In the genomic region with DNA sequence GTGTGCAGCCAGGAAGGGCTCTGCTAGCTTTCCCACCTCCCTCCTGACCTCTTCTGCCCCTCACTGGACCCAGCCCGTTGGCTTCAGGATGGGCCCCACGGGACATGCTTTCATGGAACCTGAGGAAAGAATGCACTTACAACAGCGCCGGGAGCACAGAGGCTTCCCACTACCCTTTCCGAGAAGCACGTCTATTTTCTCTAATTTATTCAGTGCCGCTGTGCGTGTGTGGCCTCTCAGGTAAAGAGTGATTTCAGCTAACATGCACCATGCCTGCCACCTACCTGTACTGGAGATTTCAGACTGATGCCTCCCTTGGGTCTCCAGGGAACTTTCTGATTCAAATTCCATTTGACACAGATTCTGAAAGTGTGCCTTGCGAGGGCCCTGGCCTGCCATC, we compare ENCODE assay signal across 27 cellular contexts.
DNase-seq lines count a peak whose midpoint lies in the region; ATAC-seq and TF ChIP-seq lines count a peak whose summit lies in the region.
"Had no signal": no experiment of that assay in that cellular context is flagged by ENCODE, and none has a peak within 500 bp of the region (broad histone marks: within the 10 kb centered on the region; RNA-seq: fewer than 3 reads in every experiment).

No MANE protein-coding gene starts in this region.

- no peaks in the 10 kb centered on the region for H3K36me3 Mint-ChIP-seq in activated CD4-positive, alpha-beta T cell treated with anti-CD3 and anti-CD28 coated beads, Interleukin-2, amount 10 ng/mL, durations not matched to agents 7 days and 5 days (ENCODE audit: low read depth)
- no peaks in the 10 kb centered on the region for H3K36me3 Mint-ChIP-seq in activated CD4-positive, alpha-beta T cell treated with anti-CD3 and anti-CD28 coated beads for 36 hours (ENCODE audit: low read depth)
- H3K36me3 Mint-ChIP-seq: CD8-positive, alpha-beta memory T cell had no signal

- POLR2A ChIA-PET in activated CD4-positive, alpha-beta T cell treated with anti-CD3 and anti-CD28 coated beads, Interleukin-2, amount 10 ng/mL, durations not matched to agents 7 days and 5 days (lab: Charles Lee) = no interaction called here
- POLR2A ChIA-PET in activated CD4-positive, alpha-beta T cell treated with anti-CD3 and anti-CD28 coated beads for 36 hours (lab: Charles Lee) = no interaction called here

- H3K9me3 ChIP-seq in esophagus muscularis mucosa = peaks cover 0 to 3% (median 0%) of the 10 kb centered on the region in 4 donors
- H3K9me3 ChIP-seq: SJCRH30 had no signal

- H3K27me3 Mint-ChIP-seq in activated CD4-positive, alpha-beta T cell treated with anti-CD3 and anti-CD28 coated beads, Interleukin-2, amount 10 ng/mL, durations not matched to agents 7 days and 5 days = no peaks in the 10 kb centered on the region
- peaks cover 14% of the 10 kb centered on the region for H3K27me3 Mint-ChIP-seq in activated CD4-positive, alpha-beta T cell treated with anti-CD3 and anti-CD28 coated beads for 36 hours

- H3K4me1 ChIP-seq in esophagus muscularis mucosa = peaks cover 0 to 18% (median 4%) of the 10 kb centered on the region in 4 donors
- H3K4me1 ChIP-seq: SJCRH30 had no signal

- no peak overlapping the region for H3K27ac ChIP-seq in esophagus muscularis mucosa (replicated peaks in 1 of 4)
- H3K27ac ChIP-seq: 22Rv1, C4-2B, PC-9, SJCRH30 had no signal

- no peaks in the 10 kb centered on the region for H3K9me3 Mint-ChIP-seq in activated CD4-positive, alpha-beta T cell treated with anti-CD3 and anti-CD28 coated beads, Interleukin-2, amount 10 ng/mL, durations not matched to agents 7 days and 5 days
- no peaks in the 10 kb centered on the region for H3K9me3 Mint-ChIP-seq in activated CD4-positive, alpha-beta T cell treated with anti-CD3 and anti-CD28 coated beads for 36 hours (ENCODE audit: low read depth)

- TF ChIP-seq CTCF in esophagus muscularis mucosa (IDR thresholded peaks at IDR 0.05) = no peak

- ATAC-seq in activated CD4-positive, alpha-beta T cell treated with anti-CD3 and anti-CD28 coated beads for 36 hours = no peak
- no peak for ATAC-seq in HG02884 (IDR thresholded peaks at IDR 0.05; ENCODE audit: unreplicated experiment)
- ATAC-seq: Right ventricle myocardium inferior had no signal

- WGBS in esophagus muscularis mucosa = 86% methylated on average over 9 of the region's 9 CpGs

- H3K4me3 ChIP-seq in esophagus muscularis mucosa = no peak overlapping the region
- H3K4me3 ChIP-seq: PC-9, SJCRH30 had no signal

- no peak for TF ChIP-seq POLR2A in esophagus muscularis mucosa (IDR thresholded peaks at IDR 0.05; ENCODE audit: low read depth)

- TF ChIP-seq EP300 in esophagus muscularis mucosa (IDR thresholded peaks at IDR 0.05) = no peak

- intact Hi-C loops in activated CD4-positive, alpha-beta T cell treated with anti-CD3 and anti-CD28 coated beads for 36 hours (cut with DNase I, micrococcal nuclease) = no loop called here
- intact Hi-C loops in esophagus muscularis mucosa (cut with DNase I) = no loop called here

- peak; percentile 1 for DNase-seq in activated CD4-positive, alpha-beta T cell treated with anti-CD3 and anti-CD28 coated beads, Interleukin-2, amount 10 ng/mL, durations not matched to agents 7 days and 5 days
- no peak for DNase-seq in activated CD4-positive, alpha-beta T cell treated with anti-CD3 and anti-CD28 coated beads for 36 hours
- DNase-seq in esophagus muscularis mucosa (ENCODE audit: extremely low spot score) (peak; percentile 80), mucosa of gallbladder (ENCODE audit: low spot score) (peak; percentile 5), ureter (ENCODE audit: low spot score) (peak; percentile 28), HT-29 (ENCODE audit: low spot score) (no peak), dedifferentiated amniotic fluid mesenchymal stem cell (ENCODE audit: extremely low spot score) (no peak)
- DNase-seq: CD8-positive, alpha-beta memory T cell; DMS79; EL; GDM1; GOT3; HCEC 1CT; KBM-7; NCI-H1105; NCI-H1436 treated with DMSO at 0.1 percent for 48 hours; NCI-H187 treated with DMSO at 0.1 percent for 48 hours; NCI-H446 treated with DMSO at 0.1 percent for 48 hours; NCI-H526; NK-92 treated with Interleukin-12 subunit alpha and Interleukin-12 subunit beta, amount 100 ng/mL, for 24 hours; PC-9; SJCRH30 had no signal

- no peak overlapping the region for H3K27ac Mint-ChIP-seq in activated CD4-positive, alpha-beta T cell treated with anti-CD3 and anti-CD28 coated beads, Interleukin-2, amount 10 ng/mL, durations not matched to agents 7 days and 5 days
- no peak overlapping the region for H3K27ac Mint-ChIP-seq in activated CD4-positive, alpha-beta T cell treated with anti-CD3 and anti-CD28 coated beads for 36 hours
- H3K27ac Mint-ChIP-seq: B cell; CD8-positive, alpha-beta memory T cell had no signal

- no peaks in the 10 kb centered on the region for H3K4me1 Mint-ChIP-seq in activated CD4-positive, alpha-beta T cell treated with anti-CD3 and anti-CD28 coated beads, Interleukin-2, amount 10 ng/mL, durations not matched to agents 7 days and 5 days
- H3K4me1 Mint-ChIP-seq in activated CD4-positive, alpha-beta T cell treated with anti-CD3 and anti-CD28 coated beads for 36 hours = no peaks in the 10 kb centered on the region
- H3K4me1 Mint-ChIP-seq: B cell; CD8-positive, alpha-beta memory T cell had no signal

- H3K27me3 ChIP-seq in esophagus muscularis mucosa = peaks cover 0 to 21% (median 0%) of the 10 kb centered on the region in 4 donors
- H3K27me3 ChIP-seq: SJCRH30 had no signal

- H3K4me3 Mint-ChIP-seq in activated CD4-positive, alpha-beta T cell treated with anti-CD3 and anti-CD28 coated beads, Interleukin-2, amount 10 ng/mL, durations not matched to agents 7 days and 5 days = no peak overlapping the region
- no peak overlapping the region for H3K4me3 Mint-ChIP-seq in activated CD4-positive, alpha-beta T cell treated with anti-CD3 and anti-CD28 coated beads for 36 hours
- H3K4me3 Mint-ChIP-seq: B cell; CD8-positive, alpha-beta memory T cell had no signal

- no peaks in the 10 kb centered on the region for H3K36me3 ChIP-seq in esophagus muscularis mucosa
- H3K36me3 ChIP-seq: SJCRH30 had no signal

- CTCF ChIA-PET in activated CD4-positive, alpha-beta T cell treated with anti-CD3 and anti-CD28 coated beads, Interleukin-2, amount 10 ng/mL, durations not matched to agents 7 days and 5 days (lab: Charles Lee) = no interaction called here
- CTCF ChIA-PET in activated CD4-positive, alpha-beta T cell treated with anti-CD3 and anti-CD28 coated beads for 36 hours (lab: Charles Lee) = interaction anchor here (2.6 kb wide), 1 partner anchor 8 kb away, joined by 15 read pairs; no protein-coding TSS in a partner anchor

Comparison
In these comparisons a context has a peak if more than half of its experiments do, and no peak if none do; other contexts are left out.
1. DNase-seq: peak in activated CD4-positive, alpha-beta T cell treated with anti-CD3 and anti-CD28 coated beads, Interleukin-2, amount 10 ng/mL, durations not matched to agents 7 days and 5 days (single experiment), esophagus muscularis mucosa (single experiment), mucosa of gallbladder (single experiment) and ureter (single experiment); none in activated CD4-positive, alpha-beta T cell treated with anti-CD3 and anti-CD28 coated beads for 36 hours (single experiment), HT-29 (single experiment) and dedifferentiated amniotic fluid mesenchymal stem cell (single experiment).